Comparison of ENCODE assay signal across 9 cellular contexts in the genomic region with DNA sequence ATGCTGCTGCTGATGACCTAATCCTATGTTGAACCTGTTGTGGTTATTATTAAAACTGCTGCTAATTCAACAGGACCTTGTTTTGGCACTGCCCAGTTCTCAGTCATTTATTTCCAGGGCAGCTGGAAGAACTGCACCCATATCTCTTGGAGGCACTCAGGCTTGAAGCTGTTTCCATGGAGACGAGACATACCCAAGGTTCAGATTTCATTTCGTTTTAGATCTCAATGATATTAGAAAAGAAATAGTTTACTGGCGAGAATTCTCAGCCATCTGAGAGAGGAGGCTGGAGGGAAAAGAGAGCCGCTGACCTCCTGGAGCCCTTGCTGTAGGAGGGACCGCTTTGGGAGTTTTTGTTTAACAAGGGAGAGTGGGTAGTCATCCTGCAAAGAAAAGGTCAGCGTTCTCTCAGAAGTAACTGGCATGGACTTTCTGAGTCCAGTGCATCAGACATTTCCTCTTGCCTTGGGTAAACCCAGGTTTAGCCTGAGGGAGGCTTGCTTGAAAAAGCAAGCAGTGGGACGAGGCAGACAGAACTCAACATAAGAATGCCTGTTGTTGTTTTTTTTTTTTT.
A peak's percentile ranks its signal among the peaks of the same experiment; 100 is the strongest.
DNase-seq lines count a peak whose midpoint lies in the region; ATAC-seq and TF ChIP-seq lines count a peak whose summit lies in the region.
"Had no signal": no experiment of that assay in that cellular context is flagged by ENCODE, and none has a peak within 500 bp of the region (broad histone marks: within the 10 kb centered on the region; RNA-seq: fewer than 3 reads in every experiment).

No MANE protein-coding gene starts in this region.

- no peak overlapping the region for H3K18ac ChIP-seq in trophoblast cell (ENCODE audit: low read length)

- H3K9me3 ChIP-seq in trophoblast cell (ENCODE audit: insufficient read depth, low read depth, low read length) = peaks cover 2% of the 10 kb centered on the region
- no peaks in the 10 kb centered on the region for H3K9me3 ChIP-seq in CD4-positive, alpha-beta memory T cell (ENCODE audit: control insufficient read depth in 1 of 2, low read length in 2 of 2)

- intact Hi-C loops in CD4-positive, alpha-beta memory T cell (cut with micrococcal nuclease) = no loop called here

- no peaks in the 10 kb centered on the region for H3K79me2 ChIP-seq in trophoblast cell (ENCODE audit: control insufficient read depth, insufficient read depth, low read length, poor library complexity)

- WGBS in trophoblast cell (ENCODE audit: extremely low coverage, insufficient coverage, insufficient read length) = no CpG with 5 or more reads among the region's 7 CpGs

- peak overlapping the region; percentile 18 for H3K27ac ChIP-seq in trophoblast cell (ENCODE audit: low read depth, low read length)
- no peak overlapping the region for H3K27ac ChIP-seq in CD4-positive, alpha-beta memory T cell (ENCODE audit: low read depth, low read length)

- H3K23ac ChIP-seq in trophoblast cell (ENCODE audit: low read length) = no peak overlapping the region

- no peaks in the 10 kb centered on the region for H3K4me1 Mint-ChIP-seq in CD4-positive, alpha-beta memory T cell

- no peak overlapping the region for H3K14ac ChIP-seq in trophoblast cell (ENCODE audit: low read length)

- no peak overlapping the region for H2BK120ac ChIP-seq in trophoblast cell (ENCODE audit: insufficient read depth, low read length, poor library complexity)

- H3K4me2 ChIP-seq in trophoblast cell (ENCODE audit: low read length) = no peak overlapping the region

- TF ChIP-seq CTCF in epithelial cell of proximal tubule (conservative IDR thresholded peaks at IDR 0.05; ENCODE audit: low read depth, low read length) = no peak

- H3K9me3 Mint-ChIP-seq in CD4-positive, alpha-beta memory T cell = peaks cover 0 to 11% (median 6%) of the 10 kb centered on the region in 8 donors

- DNase-seq in DMS53 treated with DMSO at 0.1 percent for 48 hours (lab: John Stamatoyannopoulos, UW; ENCODE audit: unreplicated experiment) (peak; percentile 39), NCI-H226 (peak; percentile 68), epithelial cell of proximal tubule (ENCODE audit: low read depth) (peak; percentile 79), trophoblast cell (peak in 1 of 2 donors; percentile 65), middle frontal gyrus (ENCODE audit: extremely low spot score, low spot score) (no peak)
- DNase-seq in CD4-positive, alpha-beta memory T cell = no peak
- DNase-seq: activated CD4-positive, alpha-beta memory T cell treated with anti-CD3 and anti-CD28 coated beads for 36 hours had no signal

- no peak overlapping the region for H2AFZ ChIP-seq in trophoblast cell (ENCODE audit: insufficient read depth, low read length, poor library complexity)

- H4K91ac ChIP-seq in trophoblast cell (ENCODE audit: low read depth, low read length) = peak overlapping the region; percentile 22

- no peaks in the 10 kb centered on the region for H3K27me3 Mint-ChIP-seq in CD4-positive, alpha-beta memory T cell
- H3K27me3 Mint-ChIP-seq: activated CD4-positive, alpha-beta memory T cell treated with anti-CD3 and anti-CD28 coated beads for 36 hours had no signal

- H2AK5ac ChIP-seq in trophoblast cell (ENCODE audit: low read length) = no peak overlapping the region

- H3K27me3 ChIP-seq in trophoblast cell (ENCODE audit: insufficient read depth, low read length) = no peaks in the 10 kb centered on the region
- H3K27me3 ChIP-seq in CD4-positive, alpha-beta memory T cell (ENCODE audit: insufficient read depth, low read length) = no peaks in the 10 kb centered on the region

- no peak overlapping the region for H2BK12ac ChIP-seq in trophoblast cell (ENCODE audit: low read length)

- no peak overlapping the region for H4K8ac ChIP-seq in trophoblast cell (ENCODE audit: low read depth, low read length)

- H3K36me3 ChIP-seq in trophoblast cell (ENCODE audit: control insufficient read depth in 1 of 2, insufficient read depth in 2 of 2, low read length in 2 of 2) = peaks cover 10 to 22% of the 10 kb centered on the region in 2 experiments
- H3K36me3 ChIP-seq in CD4-positive, alpha-beta memory T cell (ENCODE audit: insufficient read depth, low read length) = no peaks in the 10 kb centered on the region

- ATAC-seq in HG02678 (IDR thresholded peaks at IDR 0.05; ENCODE audit: unreplicated experiment) (no peak), HG03139 (IDR thresholded peaks at IDR 0.05; ENCODE audit: unreplicated experiment) (no peak)

- H3K4me3 Mint-ChIP-seq in CD4-positive, alpha-beta memory T cell = no peak overlapping the region
- H3K4me3 Mint-ChIP-seq: activated CD4-positive, alpha-beta memory T cell treated with anti-CD3 and anti-CD28 coated beads for 36 hours had no signal

- H3K79me1 ChIP-seq in trophoblast cell (ENCODE audit: low read length) = peaks cover 2% of the 10 kb centered on the region

- H3K27ac Mint-ChIP-seq in CD4-positive, alpha-beta memory T cell = peak overlapping the region in 1 of 7 donors; percentile 31
- H3K27ac Mint-ChIP-seq: activated CD4-positive, alpha-beta memory T cell treated with anti-CD3 and anti-CD28 coated beads for 36 hours had no signal

- H3K36me3 Mint-ChIP-seq in CD4-positive, alpha-beta memory T cell = peaks cover 25 to 29% of the 10 kb centered on the region in 2 donors

- CTCF ChIA-PET in CD4-positive, alpha-beta memory T cell (lab: Charles Lee; ENCODE audit: partially characterized antibody) = no interaction called here

- POLR2A ChIA-PET in CD4-positive, alpha-beta memory T cell (lab: Charles Lee; ENCODE audit: partially characterized antibody) = no interaction called here

- no peak overlapping the region for H3K4ac ChIP-seq in trophoblast cell (ENCODE audit: low read depth, low read length)

- peaks cover 5 to 7% of the 10 kb centered on the region in 2 experiments for H3K4me1 ChIP-seq in trophoblast cell (ENCODE audit: control insufficient read depth in 1 of 2, insufficient read depth in 2 of 2, low read length in 2 of 2)
- H3K4me1 ChIP-seq in CD4-positive, alpha-beta memory T cell (ENCODE audit: insufficient read depth, low read length) = no peaks in the 10 kb centered on the region

- no peak overlapping the region for H2BK5ac ChIP-seq in trophoblast cell (ENCODE audit: low read depth, low read length, poor library complexity)

- no peak overlapping the region for H4K12ac ChIP-seq in trophoblast cell (ENCODE audit: low read depth, low read length)

- H3K4me3 ChIP-seq in epithelial cell of proximal tubule (ENCODE audit: low read depth, low read length) (peak overlapping the region; percentile 22), trophoblast cell (ENCODE audit: low read depth, low read length) (no peak overlapping the region)
- no peak overlapping the region for H3K4me3 ChIP-seq in CD4-positive, alpha-beta memory T cell (ENCODE audit: low read length in 2 of 2)

- no peak overlapping the region for H3K9ac ChIP-seq in trophoblast cell (ENCODE audit: low read length)

Comparison
In these comparisons a context has a peak if more than half of its experiments do, and no peak if none do; other contexts are left out.
1. DNase-seq: peak in DMS53 treated with DMSO at 0.1 percent for 48 hours (single experiment), NCI-H226 (single experiment) and epithelial cell of proximal tubule (single experiment); none in CD4-positive, alpha-beta memory T cell (0 of 5) and middle frontal gyrus (single experiment).